In the genomic region with DNA sequence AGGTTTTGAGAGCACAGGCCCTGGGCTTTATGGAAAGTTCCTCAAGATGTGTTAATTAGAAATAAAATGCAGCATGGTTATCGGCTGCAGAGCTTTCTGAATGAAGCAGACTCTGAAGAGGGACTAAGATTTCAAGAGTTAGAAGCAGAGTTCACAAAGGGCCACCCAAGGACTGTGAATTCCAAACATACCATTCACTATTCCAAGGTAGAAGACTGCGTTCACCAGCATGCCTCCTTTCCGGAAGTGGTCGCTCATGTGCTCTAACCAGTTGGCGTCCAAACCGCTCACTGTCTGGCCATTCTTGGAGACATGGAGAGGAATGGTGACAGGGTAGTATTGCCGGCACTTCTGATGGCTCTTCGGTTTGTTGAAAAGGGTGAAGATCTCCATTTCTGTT, we compare ENCODE assay signal across 13 cellular contexts.
DNase-seq lines count a peak whose midpoint lies in the region; ATAC-seq and TF ChIP-seq lines count a peak whose summit lies in the region.
"Had no signal": no experiment of that assay in that cellular context is flagged by ENCODE, and none has a peak within 500 bp of the region (broad histone marks: within the 10 kb centered on the region; RNA-seq: fewer than 3 reads in every experiment).

No MANE protein-coding gene starts in this region.

- H3K27me3 Mint-ChIP-seq in naive B cell: no peaks in the 10 kb centered on the region
- H3K27me3 Mint-ChIP-seq in HFFc6 (ENCODE audit: insufficient read depth): no peaks in the 10 kb centered on the region
- H3K27me3 Mint-ChIP-seq: activated CD4-positive, alpha-beta T cell treated with anti-CD3 and anti-CD28 coated beads, Interleukin-2, amount 10 ng/mL, durations not matched to agents 7 days and 5 days had no signal

- no peak overlapping the region for H3K4me3 ChIP-seq in AG10803 (ENCODE audit: low read length)
- H3K4me3 ChIP-seq in Karpas-422 (ENCODE audit: low read length): no peak overlapping the region
- H3K4me3 ChIP-seq in epithelial cell of esophagus (ENCODE audit: low read length): no peak overlapping the region

- H3K4me1 ChIP-seq in Karpas-422 (ENCODE audit: low read length): peaks cover 100% of the 10 kb centered on the region

- no peaks in the 10 kb centered on the region; the same call in 1 of the 2 replicates for H4K20me1 ChIP-seq in Karpas-422 (ENCODE audit: insufficient read depth, low read depth, low read length)

- H3K36me3 ChIP-seq in Karpas-422 (ENCODE audit: insufficient read depth, low read length): peaks cover 25% of the 10 kb centered on the region

- H3K27me3 ChIP-seq in Karpas-422 (ENCODE audit: low read length): no peaks in the 10 kb centered on the region

- no peaks in the 10 kb centered on the region for H3K9me2 ChIP-seq in Karpas-422 (replicated peaks; ENCODE audit: insufficient read depth, low read length)

- no peak overlapping the region for H2AFZ ChIP-seq in Karpas-422 (ENCODE audit: low read length)

- H3K4me1 Mint-ChIP-seq in naive B cell: peaks cover 57 to 83% (median 66%) of the 10 kb centered on the region in 3 donors
- peaks cover 21% of the 10 kb centered on the region for H3K4me1 Mint-ChIP-seq in HFFc6 (ENCODE audit: low read depth)

- no peak overlapping the region for H3K9ac ChIP-seq in Karpas-422 (ENCODE audit: low read length)

- no peaks in the 10 kb centered on the region for H3K9me3 ChIP-seq in Karpas-422 (ENCODE audit: low read length)

- DNase-seq in AG10803 (ENCODE audit: low read depth): peak; percentile 15
- no peak for DNase-seq in Karpas-422
- DNase-seq in epithelial cell of esophagus (ENCODE audit: low read depth): peak; percentile 13
- DNase-seq in naive B cell: no peak
- DNase-seq in HFFc6: no peak
- no peak for DNase-seq in NCI-H146 (lab: John Stamatoyannopoulos, UW)
- DNase-seq in NCI-H1048 (lab: John Stamatoyannopoulos, UW): no peak
- DNase-seq: activated CD4-positive, alpha-beta T cell treated with anti-CD3 and anti-CD28 coated beads, Interleukin-2, amount 10 ng/mL, durations not matched to agents 7 days and 5 days; AML-193; NCI-H1092 treated with DMSO at 0.1 percent for 48 hours; NCI-H774; occipital lobe had no signal

- H3K9me3 Mint-ChIP-seq in naive B cell (no peaks in the 10 kb centered on the region), HFFc6 (no peaks in the 10 kb centered on the region)
- H3K9me3 Mint-ChIP-seq: activated CD4-positive, alpha-beta T cell treated with anti-CD3 and anti-CD28 coated beads, Interleukin-2, amount 10 ng/mL, durations not matched to agents 7 days and 5 days had no signal

- TF ChIP-seq CTCF in AG10803 (conservative IDR thresholded peaks at IDR 0.05; ENCODE audit: low read length) (no peak), epithelial cell of esophagus (IDR thresholded peaks at IDR 0.05; ENCODE audit: insufficient read depth, low read depth, low read length, missing control alignments) (no peak), HFFc6 (IDR thresholded peaks at IDR 0.05) (no peak)

- H3K4me2 ChIP-seq in Karpas-422 (ENCODE audit: low read depth, low read length, poor library complexity, severe bottlenecking): no peak overlapping the region

- peak overlapping the region in 4 of 8 donors; percentile 55 to 90 (median 72) for H3K4me3 Mint-ChIP-seq in naive B cell
- H3K4me3 Mint-ChIP-seq in HFFc6: no peak overlapping the region
- H3K4me3 Mint-ChIP-seq: activated CD4-positive, alpha-beta T cell treated with anti-CD3 and anti-CD28 coated beads, Interleukin-2, amount 10 ng/mL, durations not matched to agents 7 days and 5 days had no signal

- H3K27ac Mint-ChIP-seq in naive B cell (peak overlapping the region in 4 of 6 donors; percentile 40 to 98 (median 74)), HFFc6 (no peak overlapping the region; the same call in 1 of the 2 replicates)

- H3K36me3 Mint-ChIP-seq in naive B cell (peaks cover 12 to 22% of the 10 kb centered on the region in 2 donors), HFFc6 (ENCODE audit: low read depth) (peaks cover 42% of the 10 kb centered on the region)

- ATAC-seq in naive B cell (ENCODE audit: low read depth in 2 of 2) (no peak), HG03521 (IDR thresholded peaks at IDR 0.05; ENCODE audit: unreplicated experiment) (no peak)

- H3K27ac ChIP-seq in Karpas-422 (ENCODE audit: low read length): peak overlapping the region; percentile 98

- H3K79me2 ChIP-seq in Karpas-422 (ENCODE audit: low read length): peaks cover 50% of the 10 kb centered on the region

Comparison
In these comparisons a context has a peak if more than half of its experiments do, and no peak if none do; other contexts are left out.
1. DNase-seq: peak in AG10803 (single experiment) and epithelial cell of esophagus (single experiment); none in Karpas-422 (single experiment), naive B cell (single experiment), HFFc6 (single experiment), NCI-H146 (single experiment) and NCI-H1048 (single experiment).